ENCODE assay signal across 10 cellular contexts in genomic region chr17:2435181-2435741, GRCh38. TPM values are rescaled to one million over a fixed set of nuclear protein-coding genes. Genes with fewer than 3 reads are reported as not detected.
DNase-seq lines count a peak whose midpoint lies in the region; ATAC-seq and TF ChIP-seq lines count a peak whose summit lies in the region.
"Had no signal": no experiment of that assay in that cellular context is flagged by ENCODE, and none has a peak within 500 bp of the region (broad histone marks: within the 10 kb centered on the region; RNA-seq: fewer than 3 reads in every experiment).

No MANE protein-coding gene starts in this region.

- CTCF ChIA-PET in OCI-LY7 (lab: Charles Lee; ENCODE audit: unreplicated experiment): no interaction called here

- BruUV-seq in OCI-LY7 (replicated peaks; lab: Mats Ljungman, UMichigan): no TSS peak

- peak; percentile 41 for DNase-seq in NCI-H128 (lab: John Stamatoyannopoulos, UW; ENCODE audit: unreplicated experiment)
- peak; percentile 3 for DNase-seq in OCI-M1 (lab: John Stamatoyannopoulos, UW)
- peak; percentile 48 for DNase-seq in fibroblast of the conjunctiva (ENCODE audit: low read depth)
- DNase-seq in OCI-LY7 (ENCODE audit: low spot score): no peak
- DNase-seq: activated naive CD4-positive, alpha-beta T cell treated with Interleukin-2 at 50 U/mL for 16 hours; NCI-H526 had no signal

- no peak overlapping the region for H3K4me2 ChIP-seq in OCI-LY7 (ENCODE audit: low read length)

- peaks cover 60% of the 10 kb centered on the region for H3K36me3 Mint-ChIP-seq in stimulated activated memory B cell treated with anti-CD40 and anti-IgM and Interleukin-4, amounts not matched to agents 10 μg/mL and 1 μg/mL and 100 μg/mL, for 72 hours

- ATAC-seq in stimulated activated memory B cell treated with anti-CD40 and anti-IgM and Interleukin-4, amounts not matched to agents 10 μg/mL and 1 μg/mL and 100 μg/mL, for 72 hours: no peak
- ATAC-seq in HG02571 (IDR thresholded peaks at IDR 0.05; ENCODE audit: unreplicated experiment) (no peak), GM18909 (IDR thresholded peaks at IDR 0.05; ENCODE audit: poor library complexity, unreplicated experiment) (no peak)

- H3K4me3 ChIP-seq in OCI-LY7 (ENCODE audit: low read depth, low read length, poor library complexity, severe bottlenecking): no peak overlapping the region

- no peaks in the 10 kb centered on the region for H3K9me3 ChIP-seq in OCI-LY7 (ENCODE audit: low read length)
- H3K9me3 ChIP-seq: neutrophil had no signal

- no peak overlapping the region for H3K27ac ChIP-seq in OCI-LY7 (ENCODE audit: low read depth, low read length, poor library complexity, severe bottlenecking)
- H3K27ac ChIP-seq: neutrophil had no signal

- no peak overlapping the region for H2AFZ ChIP-seq in OCI-LY7 (ENCODE audit: low read length)

- no peaks in the 10 kb centered on the region for H3K79me2 ChIP-seq in OCI-LY7 (ENCODE audit: insufficient read depth, low read depth, low read length)

- H3K36me3 ChIP-seq in OCI-LY7 (ENCODE audit: insufficient read depth, low read length): peaks cover 81% of the 10 kb centered on the region

- peak overlapping the region; percentile 73 for H3K27ac Mint-ChIP-seq in stimulated activated memory B cell treated with anti-CD40 and anti-IgM and Interleukin-4, amounts not matched to agents 10 μg/mL and 1 μg/mL and 100 μg/mL, for 72 hours

- no peaks in the 10 kb centered on the region for H3K9me2 ChIP-seq in OCI-LY7 (ENCODE audit: insufficient read depth, low read length)

- no peaks in the 10 kb centered on the region for H4K20me1 ChIP-seq in OCI-LY7 (ENCODE audit: insufficient read depth, low read length)

- H3K4me1 Mint-ChIP-seq in stimulated activated memory B cell treated with anti-CD40 and anti-IgM and Interleukin-4, amounts not matched to agents 10 μg/mL and 1 μg/mL and 100 μg/mL, for 72 hours: no peaks in the 10 kb centered on the region

- POLR2A ChIA-PET in OCI-LY7 (lab: Charles Lee): interaction anchor here (0.6 kb wide), 2 partner anchors 9 to 389 kb away, joined by 4 to 6 read pairs; no protein-coding TSS in a partner anchor

- no peaks in the 10 kb centered on the region for H3K27me3 Mint-ChIP-seq in stimulated activated memory B cell treated with anti-CD40 and anti-IgM and Interleukin-4, amounts not matched to agents 10 μg/mL and 1 μg/mL and 100 μg/mL, for 72 hours

- H3K4me1 ChIP-seq in OCI-LY7 (ENCODE audit: insufficient read depth, low read length, poor library complexity, severe bottlenecking): no peaks in the 10 kb centered on the region

- intact Hi-C loops in OCI-LY7 (cut with micrococcal nuclease; ENCODE audit: unreplicated experiment): loop anchor here (10.0 kb wide), 1 partner anchor 250 kb away; no protein-coding TSS in a partner anchor

- H3K9me3 Mint-ChIP-seq in stimulated activated memory B cell treated with anti-CD40 and anti-IgM and Interleukin-4, amounts not matched to agents 10 μg/mL and 1 μg/mL and 100 μg/mL, for 72 hours: no peaks in the 10 kb centered on the region

- TF ChIP-seq CTCF in OCI-LY7 (conservative IDR thresholded peaks at IDR 0.05; ENCODE audit: low read length): no peak

- H3K4me3 Mint-ChIP-seq in stimulated activated memory B cell treated with anti-CD40 and anti-IgM and Interleukin-4, amounts not matched to agents 10 μg/mL and 1 μg/mL and 100 μg/mL, for 72 hours: no peak overlapping the region

RNA-seq across cellular contexts. Expression of gene MNT, which starts 34.4 kb away (rescaled TPM):
- total RNA-seq in OCI-LY7 (2014; rRNA removed; shearing (Covaris generic)): 17.7 and 22.2 TPM in 2 replicates
- total RNA-seq in OCI-LY7 (2022): 58.7 and 60.0 TPM in 2 replicates
